Comparison of ENCODE assay signal across 10 cellular contexts in genomic region chr3:94044100-94044936, GRCh38. TPM values are rescaled to one million over a fixed set of nuclear protein-coding genes. Genes with fewer than 3 reads are reported as not detected.
"Had no signal": no experiment of that assay in that cellular context is flagged by ENCODE, and none has a peak within 500 bp of the region (broad histone marks: within the 10 kb centered on the region; RNA-seq: fewer than 3 reads in every experiment).

No MANE protein-coding gene starts in this region.

RNA-seq across cellular contexts. Expression of gene STX19, which starts 15.9 kb away (rescaled TPM):
- total RNA-seq: dermis blood vessel endothelial cell, endodermal cell, gastrocnemius medialis, glomerular endothelial cell, kidney epithelial cell, left cardiac atrium, left ventricle myocardium superior, lung microvascular endothelial cell, mesenteric fat pad, myocyte had no signal
